Comparison of ENCODE assay signal across 11 cellular contexts in genomic region chr6:151393410-151393809, GRCh38. TPM values are rescaled to one million over a fixed set of nuclear protein-coding genes. Genes with fewer than 3 reads are reported as not detected.
DNase-seq lines count a peak whose midpoint lies in the region; ATAC-seq and TF ChIP-seq lines count a peak whose summit lies in the region.
"Had no signal": no experiment of that assay in that cellular context is flagged by ENCODE, and none has a peak within 500 bp of the region (broad histone marks: within the 10 kb centered on the region; RNA-seq: fewer than 3 reads in every experiment).

No MANE protein-coding gene starts in this region.

- H3K9me3 Mint-ChIP-seq in activated B cell treated with CpG ODN at 0.5 μM for 24 hours (no peaks in the 10 kb centered on the region), glutamatergic neuron (ENCODE audit: unreplicated experiment) (peaks cover 14% of the 10 kb centered on the region), type B pancreatic cell (no peaks in the 10 kb centered on the region)

- no peak for TF ChIP-seq POLR2A in heart left ventricle (IDR thresholded peaks at IDR 0.05)

- H3K27ac ChIP-seq in left ventricle myocardium inferior (replicated peaks) (peak overlapping the region; percentile 100), heart left ventricle (peak overlapping the region in 1 of 12 donors; percentile 99)
- H3K27ac ChIP-seq: suprapubic skin had no signal

- H3K27me3 Mint-ChIP-seq in activated B cell treated with CpG ODN at 0.5 μM for 24 hours, result no peaks in the 10 kb centered on the region
- peaks cover 11% of the 10 kb centered on the region for H3K27me3 Mint-ChIP-seq in glutamatergic neuron (ENCODE audit: unreplicated experiment)
- no peaks in the 10 kb centered on the region for H3K27me3 Mint-ChIP-seq in type B pancreatic cell

- TF ChIP-seq CTCF in left ventricle myocardium inferior (IDR thresholded peaks at IDR 0.05; ENCODE audit: borderline replicate concordance) (no peak), heart left ventricle (IDR thresholded peaks at IDR 0.05) (no peak), activated B cell treated with CpG ODN at 0.5 μM for 24 hours (IDR thresholded peaks at IDR 0.05) (no peak), glutamatergic neuron (IDR thresholded peaks at IDR 0.05; ENCODE audit: partially characterized antibody, unreplicated experiment) (no peak), type B pancreatic cell (conservative IDR thresholded peaks at IDR 0.05) (no peak)

- peaks cover 18% of the 10 kb centered on the region for H3K36me3 Mint-ChIP-seq in activated B cell treated with CpG ODN at 0.5 μM for 24 hours (ENCODE audit: low read depth)
- H3K36me3 Mint-ChIP-seq in glutamatergic neuron (ENCODE audit: unreplicated experiment), result no peaks in the 10 kb centered on the region
- H3K36me3 Mint-ChIP-seq in type B pancreatic cell, result peaks cover 24% of the 10 kb centered on the region

- POLR2A ChIA-PET in activated B cell treated with CpG ODN at 0.5 μM for 24 hours (lab: Charles Lee), result no interaction called here

- H3K9me3 ChIP-seq in left ventricle myocardium inferior (replicated peaks) (no peaks in the 10 kb centered on the region), heart left ventricle (no peaks in the 10 kb centered on the region)
- H3K9me3 ChIP-seq: suprapubic skin had no signal

- no peaks in the 10 kb centered on the region for H3K27me3 ChIP-seq in left ventricle myocardium inferior (ENCODE audit: low read depth)
- no peaks in the 10 kb centered on the region for H3K27me3 ChIP-seq in heart left ventricle
- H3K27me3 ChIP-seq: suprapubic skin had no signal

- peaks cover 62% of the 10 kb centered on the region for H3K4me1 Mint-ChIP-seq in activated B cell treated with CpG ODN at 0.5 μM for 24 hours
- H3K4me1 Mint-ChIP-seq in glutamatergic neuron (ENCODE audit: low read depth, unreplicated experiment), result peaks cover 12% of the 10 kb centered on the region
- H3K4me1 Mint-ChIP-seq in type B pancreatic cell (ENCODE audit: unreplicated experiment), result peaks cover 38% of the 10 kb centered on the region

- peak overlapping the region; percentile 63 for H3K27ac Mint-ChIP-seq in activated B cell treated with CpG ODN at 0.5 μM for 24 hours
- peak overlapping the region; percentile 2 for H3K27ac Mint-ChIP-seq in glutamatergic neuron (ENCODE audit: unreplicated experiment)
- peak overlapping the region; percentile 98 for H3K27ac Mint-ChIP-seq in type B pancreatic cell

- DNase-seq in left ventricle myocardium inferior (no peak), heart left ventricle (no peak), activated B cell treated with CpG ODN at 0.5 μM for 24 hours (no peak), glutamatergic neuron (no peak), type B pancreatic cell (ENCODE audit: extremely low spot score, unreplicated experiment) (no peak), RKO (ENCODE audit: low spot score) (no peak), mesenteric fat pad (ENCODE audit: low spot score) (no peak), ACHN (no peak)
- DNase-seq: activated CD4-positive, CD25-positive, alpha-beta regulatory T cell treated with anti-CD3 and anti-CD28 coated beads, Interleukin-2, amount 50 U/mL, for 72 hours; NCI-H1105 had no signal

- in situ Hi-C loops in ACHN (cut with HindIII; ENCODE audit: low pct_ligation_motif_present, low pct_unique_long_range_greater_than_20kb, low sequenced_read_pairs), result no loop called here

- intact Hi-C loops in left ventricle myocardium inferior (cut with micrococcal nuclease), result no loop called here
- intact Hi-C loops in heart left ventricle (cut with DNase I), result loop anchor here in 8 of 10 donors (5.0 to 10.0 kb wide), 7 partner anchors 44 to 1589 kb away; partner anchors contain the start of genes RMND1 (in 4 of the 8) and FBXO5 (in 1 of the 8)
- intact Hi-C loops in activated B cell treated with CpG ODN at 0.5 μM for 24 hours (cut with micrococcal nuclease), result no loop called here

- H3K4me3 Mint-ChIP-seq in activated B cell treated with CpG ODN at 0.5 μM for 24 hours, result no peak overlapping the region
- H3K4me3 Mint-ChIP-seq in glutamatergic neuron (ENCODE audit: unreplicated experiment), result peak overlapping the region; percentile 98
- H3K4me3 Mint-ChIP-seq in type B pancreatic cell, result peak overlapping the region; percentile 98

- H3K4me3 ChIP-seq in left ventricle myocardium inferior (peak overlapping the region; percentile 96), heart left ventricle (peak overlapping the region in 1 of 12 donors; percentile 98)

- peaks cover 82% of the 10 kb centered on the region for H3K4me1 ChIP-seq in left ventricle myocardium inferior
- peaks cover 12 to 70% (median 50%) of the 10 kb centered on the region in 12 donors for H3K4me1 ChIP-seq in heart left ventricle

- H3K36me3 ChIP-seq in left ventricle myocardium inferior (no peaks in the 10 kb centered on the region), heart left ventricle (peaks cover 0 to 5% (median 0%) of the 10 kb centered on the region in 9 donors)
- H3K36me3 ChIP-seq: suprapubic skin had no signal

- no peak for ATAC-seq in heart left ventricle
- no peak for ATAC-seq in activated B cell treated with CpG ODN at 0.5 μM for 24 hours (ENCODE audit: low read depth)

- CTCF ChIA-PET in activated B cell treated with CpG ODN at 0.5 μM for 24 hours (lab: Charles Lee), result interaction anchor here (1.9 kb wide), 1 partner anchor 12 kb away, joined by 7 read pairs; no protein-coding TSS in a partner anchor

- 43 to 54% (median 46%) methylated on average over 4 of the region's 4 CpGs for WGBS in heart left ventricle, 4 donors

RNA-seq across cellular contexts. Expression of gene ZBTB2, which starts 2.1 kb away (rescaled TPM):
- total RNA-seq in left ventricle myocardium inferior (4.6 TPM), heart left ventricle (1 to 10 TPM; 4.1 to 8.2 (median 5.8) TPM), activated B cell treated with CpG ODN at 0.5 μM for 24 hours (17.3 and 18.0 TPM in 2 replicates), glutamatergic neuron (ENCODE audit: unreplicated experiment) (6.7 TPM), type B pancreatic cell (ENCODE audit: low replicate concordance) (13.5 and 14.8 TPM in 2 replicates), mesenteric fat pad (10.7 TPM)
- polyA plus RNA-seq in heart left ventricle, result 1 to 10 TPM; 3.2 to 4.2 TPM

RNA-seq across cellular contexts. Expression of gene RMND1, which starts 58.5 kb away (rescaled TPM):
- total RNA-seq in left ventricle myocardium inferior (17.3 TPM), heart left ventricle (10 to 100 TPM; 10.2 to 17.4 (median 16.7) TPM), activated B cell treated with CpG ODN at 0.5 μM for 24 hours (12.4 and 17.1 TPM in 2 replicates), glutamatergic neuron (ENCODE audit: unreplicated experiment) (67.0 TPM), type B pancreatic cell (ENCODE audit: low replicate concordance) (22.7 and 28.6 TPM in 2 replicates), mesenteric fat pad (22.0 TPM)
- polyA plus RNA-seq in heart left ventricle, result 10 to 100 TPM; 20.2 to 21.5 TPM

Comparison
In these comparisons a context has a peak if more than half of its experiments do, and no peak if none do; other contexts are left out.
1. intact Hi-C loops: an anchor here in heart left ventricle (5.0 to 10.0 kb wide); none called in left ventricle myocardium inferior and activated B cell treated with CpG ODN at 0.5 μM for 24 hours.
2. H3K27ac Mint-ChIP-seq: peak in every context shown above with its lines; median percentile 98 in type B pancreatic cell; 63 in activated B cell treated with CpG ODN at 0.5 μM for 24 hours; 2 in glutamatergic neuron.